In genomic region chr4:128286474-128287158, GRCh38 we compare ENCODE assay signal across 8 cellular contexts. TPM values are rescaled to one million over a fixed set of nuclear protein-coding genes. Genes with fewer than 3 reads are reported as not detected.
A peak's percentile ranks its signal among the peaks of the same experiment; 100 is the strongest.
DNase-seq lines count a peak whose midpoint lies in the region; ATAC-seq and TF ChIP-seq lines count a peak whose summit lies in the region.

No MANE protein-coding gene starts in this region.

- TF ChIP-seq RAD21 in HCT116 (IDR thresholded peaks at IDR 0.05; ENCODE audit: low read depth): no peak

- no peak for TF ChIP-seq POLR2A in HCT116 (IDR thresholded peaks at IDR 0.05; ENCODE audit: borderline replicate concordance, extremely low read depth, insufficient read depth, insufficient read length)

- RAD21 ChIA-PET in HCT116 (lab: Charles Lee; ENCODE audit: low non-redundant PET in 1 of 2, low total read pairs in 2 of 2, uncharacterized antibody in 2 of 2, unreplicated experiment in 2 of 2): no interaction called here

- peak overlapping the region; percentile 76 for H3K4me3 Mint-ChIP-seq in activated naive CD4-positive, alpha-beta T cell treated with anti-CD3 and anti-CD28 coated beads for 36 hours

- no peak overlapping the region for H2AFZ ChIP-seq in HCT116 (ENCODE audit: low read depth, low read length, poor library complexity, severe bottlenecking)

- peak overlapping the region; percentile 74 to 80 for H3K4me3 ChIP-seq in HCT116 (replicated peaks in 1 of 2; ENCODE audit: low read depth in 1 of 2, low read length in 2 of 2)
- peak overlapping the region; percentile 87 for H3K4me3 ChIP-seq in skeletal muscle cell (ENCODE audit: low read depth, low read length)

- peak overlapping the region; percentile 80 for H3K9ac ChIP-seq in HCT116 (ENCODE audit: low read length)

- POLR2A ChIA-PET in HCT116 (lab: Charles Lee): no interaction called here

- intact Hi-C loops in HCT116 (cut with micrococcal nuclease): loop anchor here (5.0 to 10.0 kb wide), 3 partner anchors 222 to 526 kb away; partner anchors contain the start of gene LARP1B
- intact Hi-C loops in activated naive CD4-positive, alpha-beta T cell treated with anti-CD3 and anti-CD28 coated beads for 36 hours (cut with micrococcal nuclease): loop anchor here (1.0 to 5.0 kb wide), 5 partner anchors 228 to 654 kb away; partner anchors contain the start of gene INTU

- H3K4me1 ChIP-seq in HCT116 (ENCODE audit: control insufficient read depth in 1 of 2, insufficient read depth in 2 of 2, low read length in 2 of 2): peaks cover 10 to 19% of the 10 kb centered on the region in 2 experiments; a peak in 3 of 4 replicates

- no peaks in the 10 kb centered on the region for H3K36me3 ChIP-seq in HCT116 (ENCODE audit: control insufficient read depth in 1 of 2, insufficient read depth in 2 of 2, low read length in 2 of 2)

- peaks cover 35% of the 10 kb centered on the region for H3K4me1 Mint-ChIP-seq in activated naive CD4-positive, alpha-beta T cell treated with anti-CD3 and anti-CD28 coated beads for 36 hours (ENCODE audit: low read depth)

- DNase-seq in SIG-M5 treated with dmso at 0.1 percent for 504 hours (lab: John Stamatoyannopoulos, UW; ENCODE audit: unreplicated experiment) (peak; percentile 63), SIG-M5 (lab: John Stamatoyannopoulos, UW) (no peak), HCT116 (ENCODE audit: low read depth, low spot score) (peak; percentile 22), NCI-H446 (lab: John Stamatoyannopoulos, UW) (peak; percentile 9 to 17), hepatic stellate cell (ENCODE audit: low spot score) (peak; percentile 43), skeletal muscle cell (ENCODE audit: low read depth) (no peak)
- DNase-seq in activated naive CD4-positive, alpha-beta T cell treated with anti-CD3 and anti-CD28 coated beads for 36 hours: peak; percentile 41
- DNase-seq in activated CD4-positive, CD25-positive, alpha-beta regulatory T cell treated with anti-CD3 and anti-CD28 coated beads, Interleukin-2, amount 50 U/mL, for 72 hours: no peak

- H4K20me1 ChIP-seq in HCT116 (ENCODE audit: insufficient read depth): peaks cover 7% of the 10 kb centered on the region; the same call in 1 of the 2 replicates

- H3K27me3 Mint-ChIP-seq in activated naive CD4-positive, alpha-beta T cell treated with anti-CD3 and anti-CD28 coated beads for 36 hours (ENCODE audit: low read depth): no peaks in the 10 kb centered on the region

- no peak for ATAC-seq in HCT116

- no peaks in the 10 kb centered on the region for H3K9me3 ChIP-seq in HCT116 (ENCODE audit: control insufficient read depth in 1 of 2, insufficient read depth in 1 of 2, low read depth in 1 of 2, low read length in 2 of 2)

- TF ChIP-seq CTCF in HCT116 (IDR thresholded peaks at IDR 0.05 in 2 of 3, conservative IDR thresholded peaks at IDR 0.05 in 1 of 3; ENCODE audit: borderline replicate concordance in 1 of 3, insufficient read depth in 1 of 3, low read depth in 2 of 3, low read length in 2 of 3): no peak

- peak overlapping the region; percentile 50 for H3K27ac ChIP-seq in HCT116 (ENCODE audit: low read depth, low read length)

- H3K9me2 ChIP-seq in HCT116 (ENCODE audit: insufficient read depth): no peaks in the 10 kb centered on the region

- H3K9me3 Mint-ChIP-seq in activated naive CD4-positive, alpha-beta T cell treated with anti-CD3 and anti-CD28 coated beads for 36 hours: no peaks in the 10 kb centered on the region

- peaks cover 54% of the 10 kb centered on the region for H3K79me2 ChIP-seq in HCT116 (ENCODE audit: insufficient read depth, low read length)

- H3K36me3 Mint-ChIP-seq in activated naive CD4-positive, alpha-beta T cell treated with anti-CD3 and anti-CD28 coated beads for 36 hours (ENCODE audit: low read depth): peaks cover 10% of the 10 kb centered on the region

- TSS peak; percentile 65 for BruUV-seq in HCT116 (replicated peaks; lab: Mats Ljungman, UMichigan)

- peak overlapping the region; percentile 89 for H3K4me2 ChIP-seq in HCT116 (ENCODE audit: low read length)

- CTCF ChIA-PET in HCT116 (lab: Charles Lee): no interaction called here
- CTCF ChIA-PET in activated naive CD4-positive, alpha-beta T cell treated with anti-CD3 and anti-CD28 coated beads for 36 hours (lab: Charles Lee): interaction anchor here (0.7 to 1.5 kb wide), 3 partner anchors 19 to 576 kb away, joined by 3 read pairs; no protein-coding TSS in a partner anchor

- no peaks in the 10 kb centered on the region for H3K27me3 ChIP-seq in HCT116 (ENCODE audit: insufficient read depth, low read length)

- peak overlapping the region; percentile 76 for H3K27ac Mint-ChIP-seq in activated naive CD4-positive, alpha-beta T cell treated with anti-CD3 and anti-CD28 coated beads for 36 hours

TF ChIP-seq in HCT116, 20 proteins besides CTCF, POLR2A, EP300 and RAD21:
- TF ChIP-seq JUND (IDR thresholded peaks at IDR 0.05): no peak
- TF ChIP-seq SRF (IDR thresholded peaks at IDR 0.05; ENCODE audit: low read depth): no peak
- TF ChIP-seq CBX3 (IDR thresholded peaks at IDR 0.05; ENCODE audit: low read depth): no peak
- no peak for TF ChIP-seq EGR1 (IDR thresholded peaks at IDR 0.05; ENCODE audit: low read depth)
- peak; percentile 31; the same call in 1 of the 2 replicates for TF ChIP-seq POLR2AphosphoS5 (IDR thresholded peaks at IDR 0.05; ENCODE audit: low read depth, low read length)

RNA-seq across cellular contexts. Expression of gene PGRMC2, which starts 1.0 kb away (rescaled TPM):
- 52.3 TPM for total RNA-seq in HCT116 (2021; ENCODE audit: unreplicated experiment)
- 13.9 and 14.9 TPM in 2 replicates for polyA plus RNA-seq in HCT116 (2012)
- total RNA-seq in activated naive CD4-positive, alpha-beta T cell treated with anti-CD3 and anti-CD28 coated beads for 36 hours: 10 to 100 TPM; 19.2 to 22.0 TPM

Comparison
In these comparisons a context has a peak if more than half of its experiments do, and no peak if none do; other contexts are left out.
1. DNase-seq: peak in SIG-M5 treated with dmso at 0.1 percent for 504 hours (single experiment), HCT116 (single experiment), NCI-H446 (2 of 2), activated naive CD4-positive, alpha-beta T cell treated with anti-CD3 and anti-CD28 coated beads for 36 hours (single experiment) and hepatic stellate cell (single experiment); none in SIG-M5 (single experiment), skeletal muscle cell (single experiment) and activated CD4-positive, CD25-positive, alpha-beta regulatory T cell treated with anti-CD3 and anti-CD28 coated beads, Interleukin-2, amount 50 U/mL, for 72 hours (single experiment).